Comparison of ENCODE assay signal across 21 cellular contexts in the genomic region with DNA sequence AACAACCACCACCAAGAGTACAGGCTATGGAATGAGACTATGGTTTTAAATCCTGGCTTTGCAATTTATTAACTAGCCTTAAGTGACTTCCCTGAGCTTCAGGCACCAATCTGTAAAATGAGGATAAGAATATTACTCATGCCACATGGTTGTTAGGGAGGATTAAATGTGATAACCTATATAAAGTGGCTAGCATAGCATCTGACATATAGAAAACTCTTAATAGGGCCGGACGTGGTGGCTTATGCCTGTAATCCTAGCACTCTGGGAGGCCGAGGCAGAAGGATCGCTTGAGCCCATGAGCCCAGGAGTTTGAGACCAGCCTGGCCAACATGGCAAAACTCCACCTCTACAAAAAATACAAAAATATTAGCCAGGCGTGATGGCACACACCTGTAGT. TPM values are rescaled to one million over a fixed set of nuclear protein-coding genes. Genes with fewer than 3 reads are reported as not detected.
DNase-seq lines count a peak whose midpoint lies in the region; ATAC-seq and TF ChIP-seq lines count a peak whose summit lies in the region.
"Had no signal": no experiment of that assay in that cellular context is flagged by ENCODE, and none has a peak within 500 bp of the region (broad histone marks: within the 10 kb centered on the region; RNA-seq: fewer than 3 reads in every experiment).

No MANE protein-coding gene starts in this region.

- H3K4me3 ChIP-seq in lower lobe of right lung (no peak overlapping the region), skin epidermis (no peak overlapping the region)
- H3K4me3 ChIP-seq: BLaER1, SK-N-MC, tibial nerve had no signal

- H3K4me3 Mint-ChIP-seq in activated T-cell treated with anti-CD3 and anti-CD28 coated beads, Interleukin-2, amount 50 U/mL, for 24 hours, result no peak overlapping the region
- no peak overlapping the region for H3K4me3 Mint-ChIP-seq in activated T-cell treated with anti-CD3 and anti-CD28 coated beads, Interleukin-2, amount 50 U/mL, for 4 hours
- H3K4me3 Mint-ChIP-seq in T-cell, result peak overlapping the region in 1 of 3 donors; percentile 62
- no peak overlapping the region for H3K4me3 Mint-ChIP-seq in activated CD4-positive, alpha-beta T cell treated with anti-CD3 and anti-CD28 coated beads, Interleukin-2, amount 10 ng/mL, durations not matched to agents 24 days and 14 days
- H3K4me3 Mint-ChIP-seq: activated naive CD8-positive, alpha-beta T cell treated with anti-CD3 and anti-CD28 coated beads for 36 hours; brain; naive B cell; stimulated activated memory B cell treated with anti-CD40 and anti-IgM and Interleukin-4, amounts not matched to agents 10 μg/mL and 1 μg/mL and 100 μg/mL, for 72 hours had no signal

- no peaks in the 10 kb centered on the region for H3K27me3 Mint-ChIP-seq in activated T-cell treated with anti-CD3 and anti-CD28 coated beads, Interleukin-2, amount 50 U/mL, for 24 hours
- H3K27me3 Mint-ChIP-seq in activated T-cell treated with anti-CD3 and anti-CD28 coated beads, Interleukin-2, amount 50 U/mL, for 4 hours (ENCODE audit: low read depth), result no peaks in the 10 kb centered on the region
- no peaks in the 10 kb centered on the region for H3K27me3 Mint-ChIP-seq in T-cell
- H3K27me3 Mint-ChIP-seq in activated CD4-positive, alpha-beta T cell treated with anti-CD3 and anti-CD28 coated beads, Interleukin-2, amount 10 ng/mL, durations not matched to agents 24 days and 14 days, result no peaks in the 10 kb centered on the region
- H3K27me3 Mint-ChIP-seq: activated naive CD8-positive, alpha-beta T cell treated with anti-CD3 and anti-CD28 coated beads for 36 hours; brain; naive B cell; progenitor cell of endocrine pancreas; stimulated activated memory B cell treated with anti-CD40 and anti-IgM and Interleukin-4, amounts not matched to agents 10 μg/mL and 1 μg/mL and 100 μg/mL, for 72 hours had no signal

- no peaks in the 10 kb centered on the region for H3K27me3 ChIP-seq in lower lobe of right lung (ENCODE audit: low read depth)
- H3K27me3 ChIP-seq: BLaER1, tibial nerve had no signal

- no peak for DNase-seq in activated T-cell treated with anti-CD3 and anti-CD28 coated beads, Interleukin-2, amount 50 U/mL, for 24 hours
- DNase-seq in activated T-cell treated with anti-CD3 and anti-CD28 coated beads, Interleukin-2, amount 50 U/mL, for 4 hours, result no peak
- DNase-seq in T-cell, result no peak
- DNase-seq in lower lobe of right lung, result no peak
- DNase-seq in HuH-7.5 (ENCODE audit: low spot score), result no peak
- no peak for DNase-seq in activated CD4-positive, alpha-beta T cell treated with anti-CD3 and anti-CD28 coated beads, Interleukin-2, amount 10 ng/mL, durations not matched to agents 24 days and 14 days
- DNase-seq in AG08396 (ENCODE audit: low spot score), result no peak
- DNase-seq: activated CD4-positive, alpha-beta T cell treated with anti-CD3 and anti-CD28 coated beads, Interleukin-2, amount 50 U/mL, for 1 hour; activated naive CD8-positive, alpha-beta T cell treated with anti-CD3 and anti-CD28 coated beads for 36 hours; dermis blood vessel endothelial cell; DMS53; naive B cell; NCI-H1105 treated with DMSO at 0.1 percent for 48 hours; NCI-H774 had no signal

- ATAC-seq in activated T-cell treated with anti-CD3 and anti-CD28 coated beads, Interleukin-2, amount 50 U/mL, for 4 hours, result no peak
- ATAC-seq in T-cell (replicated peaks in 1 of 4) (no peak), lower lobe of right lung (no peak)
- ATAC-seq: stimulated activated memory B cell treated with anti-CD40 and anti-IgM and Interleukin-4, amounts not matched to agents 10 μg/mL and 1 μg/mL and 100 μg/mL, for 72 hours had no signal

- peaks cover 54% of the 10 kb centered on the region for H3K4me1 ChIP-seq in lower lobe of right lung

- no peaks in the 10 kb centered on the region for H3K9me3 Mint-ChIP-seq in activated T-cell treated with anti-CD3 and anti-CD28 coated beads, Interleukin-2, amount 50 U/mL, for 24 hours
- H3K9me3 Mint-ChIP-seq in activated T-cell treated with anti-CD3 and anti-CD28 coated beads, Interleukin-2, amount 50 U/mL, for 4 hours, result no peaks in the 10 kb centered on the region
- H3K9me3 Mint-ChIP-seq in T-cell, result no peaks in the 10 kb centered on the region
- no peaks in the 10 kb centered on the region for H3K9me3 Mint-ChIP-seq in activated CD4-positive, alpha-beta T cell treated with anti-CD3 and anti-CD28 coated beads, Interleukin-2, amount 10 ng/mL, durations not matched to agents 24 days and 14 days
- H3K9me3 Mint-ChIP-seq: activated naive CD8-positive, alpha-beta T cell treated with anti-CD3 and anti-CD28 coated beads for 36 hours; brain; naive B cell; stimulated activated memory B cell treated with anti-CD40 and anti-IgM and Interleukin-4, amounts not matched to agents 10 μg/mL and 1 μg/mL and 100 μg/mL, for 72 hours had no signal

- peaks cover 51% of the 10 kb centered on the region for H3K36me3 Mint-ChIP-seq in activated T-cell treated with anti-CD3 and anti-CD28 coated beads, Interleukin-2, amount 50 U/mL, for 24 hours (ENCODE audit: low read depth)
- H3K36me3 Mint-ChIP-seq in activated T-cell treated with anti-CD3 and anti-CD28 coated beads, Interleukin-2, amount 50 U/mL, for 4 hours (ENCODE audit: insufficient read depth), result peaks cover 4% of the 10 kb centered on the region
- peaks cover 13% of the 10 kb centered on the region for H3K36me3 Mint-ChIP-seq in T-cell
- peaks cover 17% of the 10 kb centered on the region for H3K36me3 Mint-ChIP-seq in activated CD4-positive, alpha-beta T cell treated with anti-CD3 and anti-CD28 coated beads, Interleukin-2, amount 10 ng/mL, durations not matched to agents 24 days and 14 days (ENCODE audit: low read depth)

- peak overlapping the region; percentile 82 for H3K27ac ChIP-seq in lower lobe of right lung
- peak overlapping the region in 12 of 21 experiments; percentile 14 to 79 (median 65) for H3K27ac ChIP-seq in skin epidermis
- H3K27ac ChIP-seq: SK-N-MC had no signal

- no peaks in the 10 kb centered on the region for H3K9me3 ChIP-seq in lower lobe of right lung
- H3K9me3 ChIP-seq: BLaER1, tibial nerve had no signal

- H3K36me3 ChIP-seq in lower lobe of right lung, result peaks cover 19% of the 10 kb centered on the region
- H3K36me3 ChIP-seq: tibial nerve had no signal

- POLR2A ChIA-PET in T-cell (lab: Charles Lee), result interaction anchor here in 1 of 2 donors (0.6 kb wide), 1 partner anchor 58 kb away, joined by 3 read pairs; no protein-coding TSS in a partner anchor

- H3K4me1 Mint-ChIP-seq in activated T-cell treated with anti-CD3 and anti-CD28 coated beads, Interleukin-2, amount 50 U/mL, for 24 hours (ENCODE audit: low read depth), result peaks cover 38% of the 10 kb centered on the region
- peaks cover 41% of the 10 kb centered on the region for H3K4me1 Mint-ChIP-seq in activated T-cell treated with anti-CD3 and anti-CD28 coated beads, Interleukin-2, amount 50 U/mL, for 4 hours (ENCODE audit: low read depth)
- H3K4me1 Mint-ChIP-seq in T-cell, result peaks cover 43 to 64% (median 54%) of the 10 kb centered on the region in 3 donors
- peaks cover 39% of the 10 kb centered on the region for H3K4me1 Mint-ChIP-seq in activated CD4-positive, alpha-beta T cell treated with anti-CD3 and anti-CD28 coated beads, Interleukin-2, amount 10 ng/mL, durations not matched to agents 24 days and 14 days

- CTCF ChIA-PET in T-cell (lab: Charles Lee), result no interaction called here

- TF ChIP-seq CTCF in lower lobe of right lung (IDR thresholded peaks at IDR 0.05), result no peak

- intact Hi-C loops in lower lobe of right lung (cut with DNase I), result no loop called here
- intact Hi-C loops in activated CD4-positive, alpha-beta T cell treated with anti-CD3 and anti-CD28 coated beads, Interleukin-2, amount 10 ng/mL, durations not matched to agents 24 days and 14 days (cut with micrococcal nuclease), result loop anchor here (5.0 kb wide), 1 partner anchor 66 kb away; the partner anchor contains the start of gene RNF185

- peak overlapping the region; percentile 15 for H3K27ac Mint-ChIP-seq in activated T-cell treated with anti-CD3 and anti-CD28 coated beads, Interleukin-2, amount 50 U/mL, for 24 hours
- peak overlapping the region; percentile 97 for H3K27ac Mint-ChIP-seq in T-cell
- no peak overlapping the region for H3K27ac Mint-ChIP-seq in activated CD4-positive, alpha-beta T cell treated with anti-CD3 and anti-CD28 coated beads, Interleukin-2, amount 10 ng/mL, durations not matched to agents 24 days and 14 days

RNA-seq across cellular contexts. Expression of gene LIMK2, which starts 16.3 kb away (rescaled TPM):
- total RNA-seq in activated T-cell treated with anti-CD3 and anti-CD28 coated beads, Interleukin-2, amount 50 U/mL, for 4 hours, result 10 to 100 TPM; 18.6 to 22.6 (median 20.6) TPM
- total RNA-seq in T-cell (10 to 100 TPM; 21.5 to 31.5 (median 29.7) TPM), lower lobe of right lung (61.2 TPM)
- total RNA-seq in activated CD4-positive, alpha-beta T cell treated with anti-CD3 and anti-CD28 coated beads, Interleukin-2, amount 10 ng/mL, durations not matched to agents 24 days and 14 days, result 34.2 and 35.9 TPM in 2 replicates
